Comparison of ENCODE assay signal across 7 cellular contexts in genomic region chr12:116060765-116061164, GRCh38.
A peak's percentile ranks its signal among the peaks of the same experiment; 100 is the strongest.
DNase-seq lines count a peak whose midpoint lies in the region; ATAC-seq and TF ChIP-seq lines count a peak whose summit lies in the region.

No MANE protein-coding gene starts in this region.

- CTCF ChIA-PET in T-cell (lab: Charles Lee) = interaction anchor here (1.0 to 1.1 kb wide), 3 partner anchors 9 to 648 kb away, joined by 3 to 4 read pairs (median 3); no protein-coding TSS in a partner anchor

- peaks cover 56 to 68% (median 59%) of the 10 kb centered on the region in 3 donors for H3K4me1 Mint-ChIP-seq in T-cell

- H3K27ac ChIP-seq in neutrophil = peak overlapping the region; percentile 75

- no peak for TF ChIP-seq CTCF in neutrophil (IDR thresholded peaks at IDR 0.05)

- H3K36me3 Mint-ChIP-seq in T-cell = peaks cover 3% of the 10 kb centered on the region

- peaks cover 7 to 17% of the 10 kb centered on the region in 2 experiments for H3K4me1 ChIP-seq in neutrophil (ENCODE audit: control insufficient read depth in 1 of 2, insufficient read depth in 1 of 2, low read depth in 1 of 2, low read length in 1 of 2)

- peak overlapping the region; percentile 4 to 72 for H3K27ac Mint-ChIP-seq in T-cell

- H3K27me3 Mint-ChIP-seq in T-cell = no peaks in the 10 kb centered on the region

- no peaks in the 10 kb centered on the region for H3K9me3 ChIP-seq in neutrophil

- H3K4me3 ChIP-seq in neutrophil (ENCODE audit: low read depth in 1 of 2, low read length in 1 of 2) = peak overlapping the region in 1 of 2 experiments; percentile 3

- peak overlapping the region; percentile 52 to 62 (median 59) for H3K4me3 Mint-ChIP-seq in T-cell

- no peaks in the 10 kb centered on the region for H3K27me3 ChIP-seq in neutrophil

- DNase-seq in T-cell (no peak), globus pallidus (ENCODE audit: low spot score) (no peak), AG08395 (ENCODE audit: low spot score) (no peak)
- no peak for DNase-seq in stimulated activated CD4-positive, alpha-beta T cell treated with anti-CD3 and anti-CD28 coated beads, Interleukin-12 subunit alpha, Interleukin-12 subunit beta, amount 100 ng/mL, for 4 hours

- POLR2A ChIA-PET in T-cell (lab: Charles Lee) = interaction anchor here (0.5 to 0.6 kb wide), 3 partner anchors 102 to 251 kb away, joined by 3 to 15 read pairs (median 9); no protein-coding TSS in a partner anchor

- no peaks in the 10 kb centered on the region for H3K9me3 Mint-ChIP-seq in T-cell

- H3K36me3 ChIP-seq in neutrophil = no peaks in the 10 kb centered on the region

- ATAC-seq in GM18873 (IDR thresholded peaks at IDR 0.05; ENCODE audit: low FRiP score, unreplicated experiment) = peak; percentile 52
- peak; percentile 85 for ATAC-seq in HG02884 (IDR thresholded peaks at IDR 0.05; ENCODE audit: unreplicated experiment)
- ATAC-seq in T-cell (replicated peaks in 1 of 4) = peak; percentile 51 to 91 (median 70)
